11 cellular contexts compared by ENCODE assay signal in the genomic region with DNA sequence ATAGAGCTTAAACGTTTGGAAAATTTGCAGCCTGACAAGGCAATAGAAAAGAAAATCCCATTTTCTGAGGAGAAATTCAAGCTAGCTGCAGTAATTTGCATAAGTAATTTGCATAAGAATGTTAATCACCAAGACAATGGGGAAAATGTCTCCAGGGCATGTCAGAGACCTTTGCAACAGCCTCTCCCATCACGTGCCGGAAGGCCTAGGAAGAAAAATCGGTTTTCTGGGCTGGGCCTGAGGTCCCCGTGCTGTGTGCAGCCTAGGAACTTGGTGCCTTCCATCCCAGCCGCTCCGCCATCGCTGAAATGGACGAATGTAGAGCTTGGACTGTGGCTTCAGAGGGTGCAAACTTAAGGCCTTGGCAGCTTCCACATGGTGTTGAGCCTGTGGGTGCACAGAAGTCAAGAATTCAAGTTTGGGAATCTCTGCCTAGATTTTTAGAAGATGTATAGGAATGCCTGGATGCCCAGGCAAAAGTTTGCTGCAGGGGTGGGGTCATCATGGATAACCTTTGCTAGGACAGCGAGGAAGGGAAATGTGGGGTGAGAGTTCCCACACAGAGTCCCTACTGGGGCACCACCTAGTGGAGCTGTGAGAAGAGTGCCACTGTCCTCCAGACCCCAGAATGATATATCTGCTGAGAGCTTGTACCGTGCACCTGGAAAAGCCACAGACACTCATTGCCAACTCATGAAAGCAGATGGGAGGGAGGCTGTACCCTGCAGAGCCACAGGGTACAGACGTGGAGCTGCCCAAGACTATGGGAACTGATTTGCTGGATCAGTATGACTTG.
A peak's percentile ranks its signal among the peaks of the same experiment; 100 is the strongest.
DNase-seq lines count a peak whose midpoint lies in the region; ATAC-seq and TF ChIP-seq lines count a peak whose summit lies in the region.
"Had no signal": no experiment of that assay in that cellular context is flagged by ENCODE, and none has a peak within 500 bp of the region (broad histone marks: within the 10 kb centered on the region; RNA-seq: fewer than 3 reads in every experiment).

No MANE protein-coding gene starts in this region.

- H3K27me3 Mint-ChIP-seq in GM23338 (ENCODE audit: insufficient read depth, low read depth, poor library complexity): peaks cover 15% of the 10 kb centered on the region
- H3K27me3 Mint-ChIP-seq in osteocyte (ENCODE audit: unreplicated experiment): no peaks in the 10 kb centered on the region

- H4K20me1 ChIP-seq in GM23338 (replicated peaks; ENCODE audit: insufficient read depth): no peaks in the 10 kb centered on the region

- H3K27ac Mint-ChIP-seq in GM23338: peak overlapping the region; percentile 86
- no peak overlapping the region for H3K27ac Mint-ChIP-seq in osteocyte (ENCODE audit: unreplicated experiment)

- no peak overlapping the region for H3K4me3 Mint-ChIP-seq in GM23338
- H3K4me3 Mint-ChIP-seq in osteocyte (ENCODE audit: unreplicated experiment): no peak overlapping the region

- H3K9me3 Mint-ChIP-seq in GM23338 (peaks cover 67% of the 10 kb centered on the region), osteocyte (ENCODE audit: unreplicated experiment) (peaks cover 12% of the 10 kb centered on the region)

- H3K4me3 ChIP-seq in GM23338 (no peak overlapping the region), choroid plexus epithelial cell (ENCODE audit: low read depth, low read length) (no peak overlapping the region)
- H3K4me3 ChIP-seq: transverse colon had no signal

- H3K79me2 ChIP-seq in GM23338 (replicated peaks; ENCODE audit: insufficient read depth): peaks cover 71% of the 10 kb centered on the region

- H3K9me2 ChIP-seq in GM23338 (ENCODE audit: insufficient read depth): peaks cover 3% of the 10 kb centered on the region; the same call in 1 of the 2 replicates

- peaks cover 17% of the 10 kb centered on the region for H3F3A ChIP-seq in GM23338 (replicated peaks; ENCODE audit: low read depth)

- H3K4me1 Mint-ChIP-seq in GM23338 (peaks cover 34% of the 10 kb centered on the region), osteocyte (ENCODE audit: unreplicated experiment) (peaks cover 13% of the 10 kb centered on the region)

- no peak overlapping the region for H2AFZ ChIP-seq in GM23338

- H3K27me3 ChIP-seq in GM23338 (ENCODE audit: insufficient read depth): no peaks in the 10 kb centered on the region
- H3K27me3 ChIP-seq: transverse colon had no signal

- peaks cover 35% of the 10 kb centered on the region for H3K4me1 ChIP-seq in GM23338 (ENCODE audit: insufficient read depth)
- H3K4me1 ChIP-seq: transverse colon had no signal

- peaks cover 18% of the 10 kb centered on the region for H3K36me3 ChIP-seq in GM23338 (ENCODE audit: insufficient read depth)
- H3K36me3 ChIP-seq: transverse colon had no signal

- ATAC-seq in GM23338 (peak; percentile 98), HG03159 (IDR thresholded peaks at IDR 0.05; ENCODE audit: unreplicated experiment) (no peak), GM18519 (IDR thresholded peaks at IDR 0.05; ENCODE audit: low FRiP score, unreplicated experiment) (no peak)
- ATAC-seq: left ventricle myocardium superior had no signal

- DNase-seq in GM23338 (ENCODE audit: low spot score): peak; percentile 91
- DNase-seq in NAMALWA (ENCODE audit: low spot score): peak; percentile 29
- DNase-seq in choroid plexus epithelial cell (ENCODE audit: low read depth): no peak
- no peak for DNase-seq in osteocyte (ENCODE audit: extremely low spot score, unreplicated experiment)
- DNase-seq in mucosa of gallbladder (ENCODE audit: low spot score): no peak
- DNase-seq: left ventricle myocardium superior, NCI-H1048, NCI-H510A treated with DMSO at 0.1 percent for 48 hours, transverse colon had no signal

- TF ChIP-seq CTCF in GM23338 (conservative IDR thresholded peaks at IDR 0.05; ENCODE audit: low read depth in 2 of 2) (peak; percentile 57 to 63), choroid plexus epithelial cell (conservative IDR thresholded peaks at IDR 0.05; ENCODE audit: low read depth, low read length) (peak; percentile 62), osteocyte (IDR thresholded peaks at IDR 0.05) (peak; percentile 19)

- H3K36me3 Mint-ChIP-seq in GM23338 (ENCODE audit: low read depth): peaks cover 97% of the 10 kb centered on the region
- H3K36me3 Mint-ChIP-seq in osteocyte (ENCODE audit: unreplicated experiment): peaks cover 12% of the 10 kb centered on the region

- H3K27ac ChIP-seq in GM23338 (ENCODE audit: low read depth): peak overlapping the region; percentile 98
- H3K27ac ChIP-seq: transverse colon had no signal

- peak overlapping the region; percentile 17; the same call in 1 of the 2 replicates for H3K4me2 ChIP-seq in GM23338

TF ChIP-seq in GM23338, 12 proteins besides CTCF, POLR2A, EP300 and RAD21:
- TF ChIP-seq POLR2AphosphoS5 (IDR thresholded peaks at IDR 0.05; ENCODE audit: low read depth) (peak; percentile 31; the same call in 1 of the 2 replicates), STAT1 (IDR thresholded peaks at IDR 0.05; ENCODE audit: unreplicated experiment) (no peak)

Comparison
In these comparisons a context has a peak if more than half of its experiments do, and no peak if none do; other contexts are left out.
1. DNase-seq: peak in GM23338 (single experiment) and NAMALWA (single experiment); none in choroid plexus epithelial cell (single experiment), osteocyte (single experiment) and mucosa of gallbladder (single experiment).
2. Peak in every context shown above with its lines, with median percentiles within 50 percentile points of each other: CTCF ChIP-seq.